Comparison of ENCODE assay signal across 8 cellular contexts in genomic region chr1:16073490-16074104, GRCh38. TPM values are rescaled to one million over a fixed set of nuclear protein-coding genes. Genes with fewer than 3 reads are reported as not detected.
A peak's percentile ranks its signal among the peaks of the same experiment; 100 is the strongest.
DNase-seq lines count a peak whose midpoint lies in the region; ATAC-seq and TF ChIP-seq lines count a peak whose summit lies in the region.

TSS of gene FAM131C (minus strand) at chr1:16073651. CDS start at chr1:16073442, 209 bp downstream.

- H3K27me3 Mint-ChIP-seq in CD14-positive monocyte (ENCODE audit: low read depth in 3 of 3) (peaks cover 34 to 51% (median 47%) of the 10 kb centered on the region in 3 donors), WTC11 (ENCODE audit: low read depth) (peaks cover 51% of the 10 kb centered on the region)
- peaks cover 18% of the 10 kb centered on the region for H3K27me3 Mint-ChIP-seq in stimulated activated naive CD8-positive, alpha-beta T cell treated with anti-CD3 and anti-CD28 coated beads, Interleukin-15, Interleukin-2, amounts not matched to agents 100 ng/mL and 50 ng/mL, for 24 hours

- peak within 1 kb of the TSS; percentile 35 for H3K4me3 ChIP-seq in lower lobe of right lung

- DNase-seq in CD14-positive monocyte (ENCODE audit: low spot score) = no peak
- peak; percentile 52 for DNase-seq in WTC11 (ENCODE audit: low spot score)
- DNase-seq in cerebellum (ENCODE audit: low spot score) = peak; percentile 82
- DNase-seq in lower lobe of right lung = no peak
- DNase-seq in NK-92 (lab: John Stamatoyannopoulos, UW; ENCODE audit: unreplicated experiment) = no peak

- peak within 1 kb of the TSS in 1 of 7 donors; percentile 14 for H3K27ac Mint-ChIP-seq in CD14-positive monocyte
- no peak within 1 kb of the TSS for H3K27ac Mint-ChIP-seq in WTC11
- H3K27ac Mint-ChIP-seq in stimulated activated naive CD8-positive, alpha-beta T cell treated with anti-CD3 and anti-CD28 coated beads, Interleukin-15, Interleukin-2, amounts not matched to agents 100 ng/mL and 50 ng/mL, for 24 hours = peak within 1 kb of the TSS; percentile 21

- peaks cover 18% of the 10 kb centered on the region for H3K27me3 ChIP-seq in lower lobe of right lung (ENCODE audit: low read depth)

- CTCF ChIA-PET in WTC11 (lab: Charles Lee) = interaction anchor here (0.6 to 3.4 kb wide), 37 partner anchors 9 to 367 kb away, joined by 3 to 43 read pairs (median 5); partner anchors contain the start of genes CLCNKB, EPHA2, NECAP2 and SRARP

- POLR2A ChIA-PET in WTC11 (lab: Charles Lee) = interaction anchor here (1.6 kb wide), 1 partner anchor 113 kb away, joined by 5 read pairs; no protein-coding TSS in a partner anchor

- H3K9me3 Mint-ChIP-seq in CD14-positive monocyte = peaks cover 0 to 6% (median 0%) of the 10 kb centered on the region in 7 donors
- H3K9me3 Mint-ChIP-seq in WTC11 = no peaks in the 10 kb centered on the region
- H3K9me3 Mint-ChIP-seq in stimulated activated naive CD8-positive, alpha-beta T cell treated with anti-CD3 and anti-CD28 coated beads, Interleukin-15, Interleukin-2, amounts not matched to agents 100 ng/mL and 50 ng/mL, for 24 hours = no peaks in the 10 kb centered on the region

- H3K4me1 ChIP-seq in lower lobe of right lung = peaks cover 11% of the 10 kb centered on the region

- H3K36me3 Mint-ChIP-seq in CD14-positive monocyte (peaks cover 0 to 3% of the 10 kb centered on the region in 2 donors), WTC11 (no peaks in the 10 kb centered on the region)
- H3K36me3 Mint-ChIP-seq in stimulated activated naive CD8-positive, alpha-beta T cell treated with anti-CD3 and anti-CD28 coated beads, Interleukin-15, Interleukin-2, amounts not matched to agents 100 ng/mL and 50 ng/mL, for 24 hours (ENCODE audit: low read depth) = no peaks in the 10 kb centered on the region

- H3K36me3 ChIP-seq in lower lobe of right lung = no peaks in the 10 kb centered on the region

- peak; percentile 40 for TF ChIP-seq CTCF in CD14-positive monocyte (IDR thresholded peaks at IDR 0.05)
- TF ChIP-seq CTCF in WTC11 (IDR thresholded peaks at IDR 0.05) = 0 out of 2 replicates have a peak, but pooled peaks have one; percentile 16
- peak; percentile 30 for TF ChIP-seq CTCF in lower lobe of right lung (IDR thresholded peaks at IDR 0.05)

- H3K27ac ChIP-seq in lower lobe of right lung = no peak within 1 kb of the TSS

- intact Hi-C loops in CD14-positive monocyte (cut with micrococcal nuclease) (no loop called here), lower lobe of right lung (cut with DNase I) (no loop called here)

- H3K4me3 Mint-ChIP-seq in CD14-positive monocyte (peak within 1 kb of the TSS in 1 of 2 donors; percentile 82), WTC11 (peak within 1 kb of the TSS; percentile 70)
- H3K4me3 Mint-ChIP-seq in stimulated activated naive CD8-positive, alpha-beta T cell treated with anti-CD3 and anti-CD28 coated beads, Interleukin-15, Interleukin-2, amounts not matched to agents 100 ng/mL and 50 ng/mL, for 24 hours = peak within 1 kb of the TSS; percentile 72

- H3K9me3 ChIP-seq in lower lobe of right lung = no peaks in the 10 kb centered on the region

- ATAC-seq in HG02759 (IDR thresholded peaks at IDR 0.05; ENCODE audit: unreplicated experiment) (peak; percentile 58), WTC11 (peak; percentile 81), lower lobe of right lung (peak; percentile 63 to 73), GM18873 (IDR thresholded peaks at IDR 0.05; ENCODE audit: low FRiP score, unreplicated experiment) (no peak)

- H3K4me1 Mint-ChIP-seq in CD14-positive monocyte = peaks cover 6% of the 10 kb centered on the region
- H3K4me1 Mint-ChIP-seq in WTC11 = peaks cover 8% of the 10 kb centered on the region
- H3K4me1 Mint-ChIP-seq in stimulated activated naive CD8-positive, alpha-beta T cell treated with anti-CD3 and anti-CD28 coated beads, Interleukin-15, Interleukin-2, amounts not matched to agents 100 ng/mL and 50 ng/mL, for 24 hours (ENCODE audit: low read depth) = peaks cover 13% of the 10 kb centered on the region

TF ChIP-seq in WTC11, 78 proteins besides CTCF, POLR2A, EP300 and RAD21:
- TF ChIP-seq NR2C2 (CRISPR knock-in tag; IDR thresholded peaks at IDR 0.05) (no peak), AR (CRISPR knock-in tag; IDR thresholded peaks at IDR 0.05) (no peak), PRRX2 (CRISPR knock-in tag; IDR thresholded peaks at IDR 0.05) (no peak), PRDM15 (CRISPR knock-in tag; IDR thresholded peaks at IDR 0.05) (no peak), ZNF423 (CRISPR knock-in tag; IDR thresholded peaks at IDR 0.05) (peak; percentile 87), SP1 (CRISPR knock-in tag; conservative IDR thresholded peaks at IDR 0.05) (peak; percentile 64), NR3C1 (CRISPR knock-in tag; conservative IDR thresholded peaks at IDR 0.05; ENCODE audit: low read depth) (no peak), SMAD3 (CRISPR knock-in tag; IDR thresholded peaks at IDR 0.05; ENCODE audit: borderline replicate concordance) (no peak), FOXP1 (CRISPR knock-in tag; IDR thresholded peaks at IDR 0.05; ENCODE audit: borderline replicate concordance) (peak; percentile 75)

RNA-seq across cellular contexts. Expression of gene FAM131C, which starts in this region (rescaled TPM):
- polyA plus RNA-seq in CD14-positive monocyte = not detected
- total RNA-seq in WTC11 (2021) (1.4 to 2.0 TPM (median 1.8 TPM) in 3 replicates), cerebellum (1.8 TPM), lower lobe of right lung (not detected)

Comparison
In these comparisons a context has a peak if more than half of its experiments do, and no peak if none do; other contexts are left out.
1. Peak in ATAC-seq and H3K4me3 ChIP-seq in lower lobe of right lung; RNA of the gene not detected or under 1 TPM.
2. DNase-seq: peak in WTC11 (single experiment) and cerebellum (single experiment); none in CD14-positive monocyte (single experiment), lower lobe of right lung (single experiment) and NK-92 (single experiment).
3. Peak in every context shown above with its lines, with median percentiles within 50 percentile points of each other: CTCF ChIP-seq.